Comparison of ENCODE assay signal across 9 cellular contexts in genomic region chr1:46809904-46810303, GRCh38. TPM values are rescaled to one million over a fixed set of nuclear protein-coding genes. Genes with fewer than 3 reads are reported as not detected.
"Had no signal": no experiment of that assay in that cellular context is flagged by ENCODE, and none has a peak within 500 bp of the region (broad histone marks: within the 10 kb centered on the region; RNA-seq: fewer than 3 reads in every experiment).

No MANE protein-coding gene starts in this region.

- H3K27ac ChIP-seq: GM23248 had no signal

- H3K9me3 ChIP-seq: HAP-1 had no signal

- H3K27ac Mint-ChIP-seq: HFFc6 had no signal

- DNase-seq: GM23248, GOT3, H7, HFFc6, IMR-90 had no signal

- H3K4me3 ChIP-seq: GM23248, HAP-1, K562 had no signal

- H3K4me1 ChIP-seq: HAP-1 had no signal

- H3K4me3 Mint-ChIP-seq: HFFc6 had no signal

- ATAC-seq: HCT116, K562 had no signal

- H3K36me3 ChIP-seq: HAP-1 had no signal

RNA-seq across cellular contexts. Expression of gene CYP4B1, which starts 11.1 kb away (rescaled TPM):
- total RNA-seq: GM23248, H4, H7, HFFc6, IMR-90 had no signal
